8 cellular contexts compared by ENCODE assay signal in genomic region chr19:39444598-39445257, GRCh38. TPM values are rescaled to one million over a fixed set of nuclear protein-coding genes. Genes with fewer than 3 reads are reported as not detected.
DNase-seq lines count a peak whose midpoint lies in the region; ATAC-seq and TF ChIP-seq lines count a peak whose summit lies in the region.

No MANE protein-coding gene starts in this region.

- no peak for ATAC-seq in GM18502 (IDR thresholded peaks at IDR 0.05; ENCODE audit: poor library complexity, unreplicated experiment)
- ATAC-seq in GM21423 (IDR thresholded peaks at IDR 0.05; ENCODE audit: unreplicated experiment), result no peak
- no peak for ATAC-seq in HG03108 (IDR thresholded peaks at IDR 0.05; ENCODE audit: unreplicated experiment)
- ATAC-seq in activated CD4-positive, CD25-positive, alpha-beta regulatory T cell treated with anti-CD3 and anti-CD28 coated beads, Interleukin-2, amount 50 U/mL, for 24 hours, result no peak

- peak overlapping the region; percentile 95 for H3K4me3 Mint-ChIP-seq in neural crest cell

- H3K4me1 Mint-ChIP-seq in neural crest cell, result peaks cover 39% of the 10 kb centered on the region

- no peak for TF ChIP-seq POLR2A in erythroblast (IDR thresholded peaks at IDR 0.05; ENCODE audit: low read length)

- H3K4me3 ChIP-seq in GM06990 (replicated peaks; ENCODE audit: low read depth, low read length), result peak overlapping the region; percentile 100

- no peak for TF ChIP-seq CTCF in GM06990 (IDR thresholded peaks at IDR 0.05; ENCODE audit: insufficient read depth, low read length, poor library complexity, severe bottlenecking)
- no peak for TF ChIP-seq CTCF in neural crest cell (conservative IDR thresholded peaks at IDR 0.05)

- H3K9me3 Mint-ChIP-seq in neural crest cell, result no peaks in the 10 kb centered on the region

- H3K27me3 ChIP-seq in GM06990 (replicated peaks; ENCODE audit: control insufficient read depth, insufficient read depth, low read length), result no peaks in the 10 kb centered on the region

- DNase-seq in GM06990 (ENCODE audit: extremely low read depth, insufficient read length) (no peak), RPMI7951 (ENCODE audit: low read depth) (peak; percentile 18), erythroblast (lab: John Stamatoyannopoulos, UW) (peak; percentile 69 to 79), neural crest cell (ENCODE audit: low read depth, low spot score) (no peak)

- peak overlapping the region; percentile 94 for H3K27ac Mint-ChIP-seq in neural crest cell (ENCODE audit: unreplicated experiment)

- H3K36me3 ChIP-seq in GM06990 (ENCODE audit: control insufficient read depth, insufficient read depth, low read length), result no peaks in the 10 kb centered on the region

- H3K36me3 Mint-ChIP-seq in neural crest cell (ENCODE audit: low read depth), result peaks cover 5% of the 10 kb centered on the region

- no peaks in the 10 kb centered on the region for H3K27me3 Mint-ChIP-seq in neural crest cell (ENCODE audit: low read depth)

RNA-seq across cellular contexts. Expression of gene SUPT5H, which starts 0.7 kb away (rescaled TPM):
- 64.7 and 67.4 TPM in 2 replicates for total RNA-seq in RPMI7951 (2014; rRNA removed; shearing (Covaris generic))
- 129 and 140 TPM in 2 replicates for total RNA-seq in neural crest cell

RNA-seq across cellular contexts. Expression of gene RPS16, which starts 9.0 kb away (rescaled TPM):
- 107 and 123 TPM in 2 replicates for total RNA-seq in RPMI7951 (2014; rRNA removed; shearing (Covaris generic))
- total RNA-seq in neural crest cell, result 2,020 and 2,116 TPM in 2 replicates

RNA-seq across cellular contexts. Expression of gene PLEKHG2, which starts 32.3 kb away (rescaled TPM):
- 4.8 and 13.0 TPM in 2 replicates for total RNA-seq in RPMI7951 (2014; rRNA removed; shearing (Covaris generic))
- 120 and 135 TPM in 2 replicates for total RNA-seq in neural crest cell

RNA-seq across cellular contexts. Expression of gene TIMM50, which starts 35.9 kb away (rescaled TPM):
- 86.2 and 88.2 TPM in 2 replicates for total RNA-seq in RPMI7951 (2014; rRNA removed; shearing (Covaris generic))
- total RNA-seq in neural crest cell, result 118 and 121 TPM in 2 replicates

RNA-seq across cellular contexts. Expression of gene ZFP36, which starts 38.1 kb away (rescaled TPM):
- total RNA-seq in RPMI7951 (2014; rRNA removed; shearing (Covaris generic)), result 2.9 and 6.4 TPM in 2 replicates
- 4.0 TPM in 2 replicates for total RNA-seq in neural crest cell

Comparison
In these comparisons a context has a peak if more than half of its experiments do, and no peak if none do; other contexts are left out.
1. DNase-seq: peak in RPMI7951 (single experiment) and erythroblast (2 of 2); none in GM06990 (single experiment) and neural crest cell (single experiment).
2. RNA of gene RPS16, which starts 9.0 kb away (total RNA-seq): 2,020 to 2,116 TPM in neural crest cell; 107 to 123 TPM in RPMI7951; every median in the first group is over 10 times any median in the second.